Comparison of ENCODE assay signal across 8 cellular contexts in genomic region chr9:121281614-121282291, GRCh38. TPM values are rescaled to one million over a fixed set of nuclear protein-coding genes. Genes with fewer than 3 reads are reported as not detected.
DNase-seq lines count a peak whose midpoint lies in the region; ATAC-seq and TF ChIP-seq lines count a peak whose summit lies in the region.

No MANE protein-coding gene starts in this region.

- peaks cover 0 to 4% (median 0%) of the 10 kb centered on the region in 4 donors for H3K36me3 ChIP-seq in stomach

- no peak for ATAC-seq in HG03520 (IDR thresholded peaks at IDR 0.05; ENCODE audit: unreplicated experiment)

- H3K27ac ChIP-seq in adipose tissue (ENCODE audit: low read depth, low read length) (peak overlapping the region; percentile 19), stomach (peak overlapping the region; percentile 89 to 97 (median 96))

- TF ChIP-seq POLR2A in stomach (IDR thresholded peaks at IDR 0.05) = no peak

- no peaks in the 10 kb centered on the region for H3K9me3 ChIP-seq in stomach

- 28 to 37% (median 29%) methylated on average over 10 of the region's 10 CpGs for WGBS in adipose tissue, 3 donors
- WGBS in stomach, 5 donors = 12 to 24% (median 15%) methylated on average over 9 to 10 of the region's 10 CpGs

- no peak overlapping the region for H3K4me3 ChIP-seq in stomach

- DNase-seq in HUDEP-2 (lab: John Stamatoyannopoulos, UW; ENCODE audit: unreplicated experiment in 76 of 76) (peak in 54 of 76 experiments; percentile 9 to 68 (median 38)), iPS-NIHi7 (ENCODE audit: extremely low spot score) (peak; percentile 37), stomach (peak; percentile 93), NCI-H1048 (lab: John Stamatoyannopoulos, UW) (no peak), putamen (ENCODE audit: low spot score) (no peak), NCI-H524 treated with DMSO at 0.1 percent for 48 hours (lab: John Stamatoyannopoulos, UW) (no peak)

- H3K4me1 ChIP-seq in stomach = peaks cover 96 to 100% (median 99%) of the 10 kb centered on the region in 4 donors

- TF ChIP-seq CTCF in stomach (IDR thresholded peaks at IDR 0.05) = no peak

- H3K27me3 ChIP-seq in stomach = no peaks in the 10 kb centered on the region

- TF ChIP-seq EP300 in stomach (IDR thresholded peaks at IDR 0.05) = no peak

- intact Hi-C loops in stomach (cut with DNase I; ENCODE audit: low total_unique reads) = no loop called here

RNA-seq across cellular contexts. Expression of gene GSN, which starts 13.8 kb away (rescaled TPM):
- polyA plus RNA-seq in adipose tissue (1,000 to 10,000 TPM in 2 of 3 donors, 100 to 1,000 TPM in 1; 183 to 2,232 (median 1,519) TPM), stomach (100 to 1,000 TPM; 215 to 742 (median 424) TPM)
- 100 to 1,000 TPM; 385 to 909 (median 565) TPM for total RNA-seq in stomach

Comparison
In these comparisons a context has a peak if more than half of its experiments do, and no peak if none do; other contexts are left out.
1. DNase-seq: peak in HUDEP-2 (54 of 76), iPS-NIHi7 (single experiment) and stomach (single experiment); none in NCI-H1048 (single experiment), putamen (single experiment) and NCI-H524 treated with DMSO at 0.1 percent for 48 hours (single experiment).